In genomic region chr19:8459520-8460260, GRCh38 we compare ENCODE assay signal across 10 cellular contexts. TPM values are rescaled to one million over a fixed set of nuclear protein-coding genes. Genes with fewer than 3 reads are reported as not detected.
DNase-seq lines count a peak whose midpoint lies in the region; ATAC-seq, FAIRE-seq and TF ChIP-seq lines count a peak whose summit lies in the region.
"Had no signal": no experiment of that assay in that cellular context is flagged by ENCODE, and none has a peak within 500 bp of the region (broad histone marks: within the 10 kb centered on the region; RNA-seq: fewer than 3 reads in every experiment).

No MANE protein-coding gene starts in this region.

- no peak for TF ChIP-seq EP300 in K562 (IDR thresholded peaks at IDR 0.05; ENCODE audit: low read length)

- no peak for TF ChIP-seq RAD21 in K562 (CRISPR knock-in tag; conservative IDR thresholded peaks at IDR 0.05 in 1 of 2, IDR thresholded peaks at IDR 0.05 in 1 of 2)

- no peak for TF ChIP-seq POLR2A in K562 (conservative IDR thresholded peaks at IDR 0.05)

- intact Hi-C loops in K562 (cut with micrococcal nuclease), result no loop called here

- H3K4me1 ChIP-seq in K562 (replicated peaks in 1 of 2; ENCODE audit: control insufficient read depth in 2 of 2, insufficient read depth in 2 of 2, low read length in 2 of 2) (no peaks in the 10 kb centered on the region; a peak in 1 of 5 replicates), stomach smooth muscle (ENCODE audit: control insufficient read depth, insufficient read depth, low read length) (peaks cover 28% of the 10 kb centered on the region)

- peaks cover 94% of the 10 kb centered on the region for H3K79me2 ChIP-seq in K562 (ENCODE audit: control insufficient read depth, insufficient read depth, low read length)

- no peak for TF ChIP-seq CTCF in K562 (IDR thresholded peaks at IDR 0.05 in 2 of 3, conservative IDR thresholded peaks at IDR 0.05 in 1 of 3; ENCODE audit: insufficient read depth in 2 of 3, low read depth in 1 of 3, low read length in 3 of 3)

- CTCF ChIA-PET in K562 (lab: Yijun Ruan, JAX; ENCODE audit: low intra/inter-chr PET ratio), result no interaction called here

- ATAC-seq in K562 (no peak), GM21717 (IDR thresholded peaks at IDR 0.05; ENCODE audit: unreplicated experiment) (no peak), GM21360 (IDR thresholded peaks at IDR 0.05; ENCODE audit: unreplicated experiment) (no peak), GM21619 (IDR thresholded peaks at IDR 0.05; ENCODE audit: unreplicated experiment) (no peak)

- H3K27me3 ChIP-seq in K562 (ENCODE audit: control insufficient read depth in 2 of 2, insufficient read depth in 2 of 2, low read length in 2 of 2) (no peaks in the 10 kb centered on the region), layer of hippocampus (ENCODE audit: control insufficient read depth, insufficient read depth, low read length) (no peaks in the 10 kb centered on the region), stomach smooth muscle (ENCODE audit: control insufficient read depth in 1 of 2, insufficient read depth in 2 of 2, low read length in 2 of 2) (no peaks in the 10 kb centered on the region)

- H4K20me1 ChIP-seq in K562 (replicated peaks; ENCODE audit: control insufficient read depth, insufficient read depth, low read length), result peaks cover 70% of the 10 kb centered on the region

- DNase-seq in HS-5 (ENCODE audit: low read depth) (peak; percentile 38), K562 (ENCODE audit: extremely low read depth in 1 of 4, low spot score in 3 of 4) (no peak)
- DNase-seq in activated CD4-positive, alpha-beta T cell treated with anti-CD3 and anti-CD28 coated beads for 4 hours, result no peak
- DNase-seq: NCI-H510A; stimulated activated CD8-positive, alpha-beta memory T cell treated with anti-CD3 and anti-CD28 coated beads, Interleukin-4, amount 100 ng/mL, for 48 hours had no signal

- no peak overlapping the region for H3K4me2 ChIP-seq in K562 (ENCODE audit: insufficient read depth, low read length)

- no TSS peak for BruUV-seq in K562 (replicated peaks; lab: Mats Ljungman, UMichigan)

- H3K9me3 ChIP-seq in K562 (replicated peaks; ENCODE audit: control insufficient read depth, insufficient read depth, low read depth, low read length), result no peaks in the 10 kb centered on the region
- no peaks in the 10 kb centered on the region for H3K9me3 ChIP-seq in stomach smooth muscle (ENCODE audit: control insufficient read depth in 2 of 2, low read length in 2 of 2)

- no peak overlapping the region for H3K27ac ChIP-seq in K562 (ENCODE audit: extremely low read depth, low read depth, low read length)
- peak overlapping the region; percentile 25 for H3K27ac ChIP-seq in layer of hippocampus (ENCODE audit: low read depth, low read length)
- H3K27ac ChIP-seq in stomach smooth muscle (ENCODE audit: low read length), result peak overlapping the region; percentile 53

- POLR2A ChIA-PET in K562 (lab: Yijun Ruan, JAX), result interaction anchor here (1.7 to 2.0 kb wide), 2 partner anchors 10 to 13 kb away, joined by 5 to 9 read pairs; no protein-coding TSS in a partner anchor

- 82% methylated on average over 6 of the region's 6 CpGs for WGBS in K562 (ENCODE audit: insufficient coverage, low coverage, missing lambda C conversion rate)

- no peak overlapping the region for H3K4me3 ChIP-seq in K562
- peak overlapping the region; percentile 21 to 22 for H3K4me3 ChIP-seq in stomach smooth muscle (ENCODE audit: low read length in 2 of 2)

- H2AFZ ChIP-seq in K562 (ENCODE audit: low read depth, low read length), result no peak overlapping the region

- peak; percentile 26 for FAIRE-seq in K562 (lab: Jason Lieb, UNC)

- H3K9ac ChIP-seq in K562 (ENCODE audit: insufficient read depth in 1 of 2, low read depth in 2 of 2, low read length in 2 of 2), result no peak overlapping the region
- peak overlapping the region in 1 of 2 donors; percentile 18 for H3K9ac ChIP-seq in stomach smooth muscle (ENCODE audit: low read length in 2 of 2)

- H3K9me1 ChIP-seq in K562 (ENCODE audit: control insufficient read depth, insufficient read depth, low read length), result no peaks in the 10 kb centered on the region

- H3K36me3 ChIP-seq in K562 (ENCODE audit: control insufficient read depth, insufficient read depth, low read length) (peaks cover 100% of the 10 kb centered on the region), stomach smooth muscle (ENCODE audit: control insufficient read depth in 2 of 2, insufficient read depth in 2 of 2, low read length in 2 of 2) (peaks cover 20 to 26% of the 10 kb centered on the region in 2 donors)

- in situ Hi-C loops in K562 (cut with MboI), result no loop called here

RNA-seq across cellular contexts. Expression of gene HNRNPM, which starts 14.9 kb away (rescaled TPM):
- 202 and 306 TPM in 2 replicates for total RNA-seq in K562 (2011; cell fraction: chromatin; rRNA removed; ENCODE audit: low replicate concordance)
- total RNA-seq in K562 (2011; cell fraction: nucleolus; rRNA removed), result 151 and 162 TPM in 2 replicates
- total RNA-seq in K562 (2011; cell fraction: nucleoplasm; rRNA removed), result 214 and 325 TPM in 2 replicates
- total RNA-seq in K562 (2014; rRNA removed), result 195 and 251 TPM in 2 replicates
- total RNA-seq in K562 (2014; rRNA removed; fragmentation: Illumina TruSeq; extraction: Trizol), result 130 and 168 TPM in 2 replicates
- 186 and 204 TPM in 2 replicates for total RNA-seq in K562 (2015; rRNA removed; fragmentation: Illumina TruSeq; extraction: Trizol)
- total RNA-seq in K562 (2021), result 283 and 340 TPM in 2 replicates
- 107 and 127 TPM in 2 replicates for polyA plus RNA-seq in K562 (2011; rRNA removed)
- polyA plus RNA-seq in K562 (2011; cell fraction: cytosol; rRNA removed), result 113 and 356 TPM in 2 replicates
- polyA plus RNA-seq in K562 (2011; cell fraction: nucleus; rRNA removed), result 136 and 152 TPM in 2 replicates
- 189 and 403 TPM in 2 replicates for polyA plus RNA-seq in K562 (2012)
- 241 and 264 TPM in 2 replicates for polyA plus RNA-seq in K562 (2014; fragmentation: Illumina TruSeq; extraction: Trizol)
- 10 to 100 TPM; 11.1 to 13.1 TPM for polyA plus RNA-seq in K562 (2014; fragmentation: Nextera tagmentation; extraction: Ambion mirVana)
- polyA plus RNA-seq in K562 (2014; rRNA removed), result 253 and 316 TPM in 2 replicates
- polyA minus RNA-seq in K562 (2011; rRNA and poly(A)+ RNA removed), result 124 and 136 TPM in 2 replicates
- polyA minus RNA-seq in K562 (2011; cell fraction: cytosol; rRNA and poly(A)+ RNA removed), result 128 and 153 TPM in 2 replicates
- polyA minus RNA-seq in K562 (2011; cell fraction: nucleus; rRNA and poly(A)+ RNA removed), result 67.6 and 85.5 TPM in 2 replicates

RNA-seq across cellular contexts. Expression of gene PRAM1, which starts 42.8 kb away (rescaled TPM):
- 0.69 TPM in 1 of 2 replicates, not detected in the other for total RNA-seq in K562 (2011; cell fraction: chromatin; rRNA removed; ENCODE audit: low replicate concordance)
- total RNA-seq in K562 (2011; cell fraction: nucleolus; rRNA removed), result 0.39 TPM in 1 of 2 replicates, not detected in the other
- total RNA-seq in K562 (2011; cell fraction: nucleoplasm; rRNA removed), result not detected in 2 replicates
- total RNA-seq in K562 (2014; rRNA removed) (0.05 TPM in 1 of 2 replicates, not detected in the other), K562 (2014; rRNA removed; fragmentation: Illumina TruSeq; extraction: Trizol) (not detected in 2 replicates), K562 (2015; rRNA removed; fragmentation: Illumina TruSeq; extraction: Trizol) (not detected in 2 replicates), K562 (2021) (0.09 and 0.11 TPM in 2 replicates)
- polyA plus RNA-seq in K562 (2011; rRNA removed) (not detected in 2 replicates), K562 (2014; fragmentation: Illumina TruSeq; extraction: Trizol) (0.07 TPM in 1 of 2 replicates, not detected in the other), K562 (2014; fragmentation: Nextera tagmentation; extraction: Ambion mirVana) (not detected), K562 (2014; rRNA removed) (not detected in 2 replicates)
- polyA plus RNA-seq in K562 (2011; cell fraction: cytosol; rRNA removed), result not detected in 2 replicates
- 0.26 TPM in 1 of 2 replicates, not detected in the other for polyA plus RNA-seq in K562 (2011; cell fraction: nucleus; rRNA removed)
- 0.08 TPM in 1 of 2 replicates, not detected in the other for polyA plus RNA-seq in K562 (2012)
- not detected in 2 replicates for polyA minus RNA-seq in K562 (2011; rRNA and poly(A)+ RNA removed)
- not detected in 2 replicates for polyA minus RNA-seq in K562 (2011; cell fraction: cytosol; rRNA and poly(A)+ RNA removed)
- not detected in 2 replicates for polyA minus RNA-seq in K562 (2011; cell fraction: nucleus; rRNA and poly(A)+ RNA removed)

RNA-seq across cellular contexts. Expression of gene MARCHF2, which starts 46.6 kb away (rescaled TPM):
- 2.0 and 5.2 TPM in 2 replicates for total RNA-seq in K562 (2011; cell fraction: chromatin; rRNA removed; ENCODE audit: low replicate concordance)
- total RNA-seq in K562 (2011; cell fraction: nucleolus; rRNA removed), result 6.2 and 6.5 TPM in 2 replicates
- 4.1 and 4.8 TPM in 2 replicates for total RNA-seq in K562 (2011; cell fraction: nucleoplasm; rRNA removed)
- total RNA-seq in K562 (2014; rRNA removed), result 6.4 and 9.6 TPM in 2 replicates
- 1.2 and 1.9 TPM in 2 replicates for total RNA-seq in K562 (2014; rRNA removed; fragmentation: Illumina TruSeq; extraction: Trizol)
- 1.9 and 2.2 TPM in 2 replicates for total RNA-seq in K562 (2015; rRNA removed; fragmentation: Illumina TruSeq; extraction: Trizol)
- 4.1 and 4.2 TPM in 2 replicates for total RNA-seq in K562 (2021)
- 2.2 and 3.1 TPM in 2 replicates for polyA plus RNA-seq in K562 (2011; rRNA removed)
- polyA plus RNA-seq in K562 (2011; cell fraction: cytosol; rRNA removed), result 4.8 and 8.7 TPM in 2 replicates
- polyA plus RNA-seq in K562 (2011; cell fraction: nucleus; rRNA removed), result 2.6 and 6.9 TPM in 2 replicates
- 5.4 and 13.1 TPM in 2 replicates for polyA plus RNA-seq in K562 (2012)
- polyA plus RNA-seq in K562 (2014; fragmentation: Illumina TruSeq; extraction: Trizol), result 2.0 and 3.3 TPM in 2 replicates
- polyA plus RNA-seq in K562 (2014; fragmentation: Nextera tagmentation; extraction: Ambion mirVana), result under 1 TPM; 0.39 to 0.41 TPM
- polyA plus RNA-seq in K562 (2014; rRNA removed), result 3.7 and 5.2 TPM in 2 replicates
- 0.63 and 1.4 TPM in 2 replicates for polyA minus RNA-seq in K562 (2011; rRNA and poly(A)+ RNA removed)
- polyA minus RNA-seq in K562 (2011; cell fraction: cytosol; rRNA and poly(A)+ RNA removed), result 3.6 and 3.8 TPM in 2 replicates
- polyA minus RNA-seq in K562 (2011; cell fraction: nucleus; rRNA and poly(A)+ RNA removed), result 1.2 and 1.3 TPM in 2 replicates

RNA-seq across cellular contexts. Expression of gene ZNF414, which starts 54.3 kb away (rescaled TPM):
- 2.9 and 6.1 TPM in 2 replicates for total RNA-seq in K562 (2011; cell fraction: chromatin; rRNA removed; ENCODE audit: low replicate concordance)
- 8.3 and 10.9 TPM in 2 replicates for total RNA-seq in K562 (2011; cell fraction: nucleolus; rRNA removed)
- 6.6 and 9.3 TPM in 2 replicates for total RNA-seq in K562 (2011; cell fraction: nucleoplasm; rRNA removed)
- 3.8 and 11.0 TPM in 2 replicates for total RNA-seq in K562 (2014; rRNA removed)
- not detected in 2 replicates for total RNA-seq in K562 (2014; rRNA removed; fragmentation: Illumina TruSeq; extraction: Trizol)
- 2.0 and 3.0 TPM in 2 replicates for total RNA-seq in K562 (2015; rRNA removed; fragmentation: Illumina TruSeq; extraction: Trizol)
- 25.8 and 27.2 TPM in 2 replicates for total RNA-seq in K562 (2021)
- 1.7 and 4.2 TPM in 2 replicates for polyA plus RNA-seq in K562 (2011; rRNA removed)
- polyA plus RNA-seq in K562 (2011; cell fraction: cytosol; rRNA removed), result 1.6 and 7.1 TPM in 2 replicates
- polyA plus RNA-seq in K562 (2011; cell fraction: nucleus; rRNA removed), result 10.5 and 20.0 TPM in 2 replicates
- polyA plus RNA-seq in K562 (2012), result 15.2 and 17.6 TPM in 2 replicates
- 2.2 and 10.2 TPM in 2 replicates for polyA plus RNA-seq in K562 (2014; fragmentation: Illumina TruSeq; extraction: Trizol)
- under 1 TPM in 1 of 2 experiments, not detected in 1; 0.03 TPM for polyA plus RNA-seq in K562 (2014; fragmentation: Nextera tagmentation; extraction: Ambion mirVana)
- 15.6 and 16.0 TPM in 2 replicates for polyA plus RNA-seq in K562 (2014; rRNA removed)
- polyA minus RNA-seq in K562 (2011; rRNA and poly(A)+ RNA removed), result 0.46 and 0.84 TPM in 2 replicates
- polyA minus RNA-seq in K562 (2011; cell fraction: cytosol; rRNA and poly(A)+ RNA removed), result 12.5 and 17.9 TPM in 2 replicates
- polyA minus RNA-seq in K562 (2011; cell fraction: nucleus; rRNA and poly(A)+ RNA removed), result 3.4 and 4.2 TPM in 2 replicates
